ENCODE assay signal across 3 cellular contexts in the genomic region with DNA sequence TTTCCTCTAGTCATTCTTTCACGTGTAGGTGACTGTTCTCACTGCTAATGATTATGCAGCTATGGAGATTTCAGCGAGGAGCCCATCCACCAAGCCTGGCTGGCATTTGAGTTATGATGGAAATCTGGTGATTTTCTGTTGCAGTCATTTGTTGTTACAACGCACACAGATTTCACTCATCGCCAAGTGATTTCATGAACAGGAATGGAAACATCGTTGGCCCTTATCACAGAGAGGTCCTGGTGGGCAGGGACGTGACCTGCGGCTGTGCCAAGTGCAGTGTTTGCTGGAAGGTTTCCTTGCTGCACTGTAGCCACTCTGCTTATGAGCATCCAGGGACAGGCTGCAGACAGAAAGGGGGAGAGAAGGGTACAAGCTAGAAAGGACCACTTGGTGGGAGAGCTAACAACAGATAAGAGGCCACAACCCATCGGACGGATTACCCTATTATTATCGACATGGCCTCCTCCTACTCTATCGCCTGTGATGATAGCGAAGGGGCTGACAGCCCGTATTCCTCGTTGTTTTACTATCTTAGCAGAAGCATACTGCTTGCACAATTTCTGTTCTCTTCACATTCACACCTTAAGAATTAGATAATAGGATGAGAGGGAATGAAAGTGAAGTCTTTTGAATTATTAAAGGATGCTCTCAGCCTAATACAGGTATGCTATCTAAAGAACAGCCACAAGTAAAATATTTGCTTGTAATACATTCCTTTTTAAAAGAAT.
TF ChIP-seq lines count a peak whose summit lies in the region.

No MANE protein-coding gene starts in this region.

TF ChIP-seq in endothelial cell of umbilical vein, 7 proteins besides CTCF, POLR2A, EP300 and RAD21:
- TF ChIP-seq JUN (IDR thresholded peaks at IDR 0.05; ENCODE audit: borderline replicate concordance, insufficient read depth, insufficient read length, low read depth) (no peak), FOS (IDR thresholded peaks at IDR 0.05; ENCODE audit: borderline replicate concordance, insufficient read depth, low read length) (no peak), GATA2 (IDR thresholded peaks at IDR 0.05; ENCODE audit: insufficient read depth, insufficient read length, low read depth, low read length) (no peak), POLR2AphosphoS5 (IDR thresholded peaks at IDR 0.05; ENCODE audit: insufficient read depth, low read depth, low read length) (no peak), EZH2 (IDR thresholded peaks at IDR 0.05; ENCODE audit: borderline replicate concordance, low read depth, low read length, severe bottlenecking) (no peak), MYC (IDR thresholded peaks at IDR 0.05; ENCODE audit: low read depth, low read length) (no peak)
- TF ChIP-seq, protein P1, sequence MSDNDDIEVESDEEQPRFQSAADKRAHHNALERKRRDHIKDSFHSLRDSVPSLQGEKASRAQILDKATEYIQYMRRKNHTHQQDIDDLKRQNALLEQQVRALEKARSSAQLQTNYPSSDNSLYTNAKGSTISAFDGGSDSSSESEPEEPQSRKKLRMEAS (IDR thresholded peaks at IDR 0.05; ENCODE audit: insufficient read depth, insufficient read length): no peak

TF ChIP-seq in SK-N-SH, 30 proteins besides CTCF, POLR2A, EP300 and RAD21:
- TF ChIP-seq, protein P2, sequence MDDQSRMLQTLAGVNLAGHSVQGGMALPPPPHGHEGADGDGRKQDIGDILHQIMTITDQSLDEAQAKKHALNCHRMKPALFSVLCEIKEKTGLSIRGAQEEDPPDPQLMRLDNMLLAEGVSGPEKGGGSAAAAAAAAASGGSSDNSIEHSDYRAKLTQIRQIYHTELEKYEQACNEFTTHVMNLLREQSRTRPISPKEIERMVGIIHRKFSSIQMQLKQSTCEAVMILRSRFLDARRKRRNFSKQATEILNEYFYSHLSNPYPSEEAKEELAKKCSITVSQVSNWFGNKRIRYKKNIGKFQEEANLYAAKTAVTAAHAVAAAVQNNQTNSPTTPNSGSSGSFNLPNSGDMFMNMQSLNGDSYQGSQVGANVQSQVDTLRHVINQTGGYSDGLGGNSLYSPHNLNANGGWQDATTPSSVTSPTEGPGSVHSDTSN (IDR thresholded peaks at IDR 0.05): no peak
- no peak for TF ChIP-seq CHD2 (IDR thresholded peaks at IDR 0.05; ENCODE audit: low read length, partially characterized antibody)
- no peak for TF ChIP-seq JUND (IDR thresholded peaks at IDR 0.05)
- no peak for TF ChIP-seq EZH2phosphoT487 (IDR thresholded peaks at IDR 0.05; ENCODE audit: borderline replicate concordance, low read depth)
- TF ChIP-seq NRF1 (IDR thresholded peaks at IDR 0.05; ENCODE audit: low read depth, low read length): no peak
- TF ChIP-seq, protein P3, sequence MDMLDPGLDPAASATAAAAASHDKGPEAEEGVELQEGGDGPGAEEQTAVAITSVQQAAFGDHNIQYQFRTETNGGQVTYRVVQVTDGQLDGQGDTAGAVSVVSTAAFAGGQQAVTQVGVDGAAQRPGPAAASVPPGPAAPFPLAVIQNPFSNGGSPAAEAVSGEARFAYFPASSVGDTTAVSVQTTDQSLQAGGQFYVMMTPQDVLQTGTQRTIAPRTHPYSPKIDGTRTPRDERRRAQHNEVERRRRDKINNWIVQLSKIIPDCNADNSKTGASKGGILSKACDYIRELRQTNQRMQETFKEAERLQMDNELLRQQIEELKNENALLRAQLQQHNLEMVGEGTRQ (IDR thresholded peaks at IDR 0.05; ENCODE audit: borderline replicate concordance, low read depth, low read length): no peak
- no peak for TF ChIP-seq TAF1 (IDR thresholded peaks at IDR 0.05; ENCODE audit: borderline replicate concordance, low read depth, low read length)
- TF ChIP-seq SIN3A (IDR thresholded peaks at IDR 0.05; ENCODE audit: borderline replicate concordance, low read depth, low read length): no peak
- no peak for TF ChIP-seq RFX5 (IDR thresholded peaks at IDR 0.05; ENCODE audit: low read length)
- no peak for TF ChIP-seq GABPA (IDR thresholded peaks at IDR 0.05; ENCODE audit: low read depth)
TF ChIP-seq in SK-N-SH: peak in this region for 0.

TF ChIP-seq in HepG2, 621 proteins besides CTCF, POLR2A, EP300 and RAD21:
- TF ChIP-seq, protein P4, sequence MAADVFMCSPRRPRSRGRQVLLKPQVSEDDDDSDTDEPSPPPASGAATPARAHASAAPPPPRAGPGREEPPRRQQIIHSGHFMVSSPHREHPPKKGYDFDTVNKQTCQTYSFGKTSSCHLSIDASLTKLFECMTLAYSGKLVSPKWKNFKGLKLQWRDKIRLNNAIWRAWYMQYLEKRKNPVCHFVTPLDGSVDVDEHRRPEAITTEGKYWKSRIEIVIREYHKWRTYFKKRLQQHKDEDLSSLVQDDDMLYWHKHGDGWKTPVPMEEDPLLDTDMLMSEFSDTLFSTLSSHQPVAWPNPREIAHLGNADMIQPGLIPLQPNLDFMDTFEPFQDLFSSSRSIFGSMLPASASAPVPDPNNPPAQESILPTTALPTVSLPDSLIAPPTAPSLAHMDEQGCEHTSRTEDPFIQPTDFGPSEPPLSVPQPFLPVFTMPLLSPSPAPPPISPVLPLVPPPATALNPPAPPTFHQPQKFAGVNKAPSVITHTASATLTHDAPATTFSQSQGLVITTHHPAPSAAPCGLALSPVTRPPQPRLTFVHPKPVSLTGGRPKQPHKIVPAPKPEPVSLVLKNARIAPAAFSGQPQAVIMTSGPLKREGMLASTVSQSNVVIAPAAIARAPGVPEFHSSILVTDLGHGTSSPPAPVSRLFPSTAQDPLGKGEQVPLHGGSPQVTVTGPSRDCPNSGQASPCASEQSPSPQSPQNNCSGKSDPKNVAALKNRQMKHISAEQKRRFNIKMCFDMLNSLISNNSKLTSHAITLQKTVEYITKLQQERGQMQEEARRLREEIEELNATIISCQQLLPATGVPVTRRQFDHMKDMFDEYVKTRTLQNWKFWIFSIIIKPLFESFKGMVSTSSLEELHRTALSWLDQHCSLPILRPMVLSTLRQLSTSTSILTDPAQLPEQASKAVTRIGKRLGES (CRISPR knock-in tag; IDR thresholded peaks at IDR 0.05; ENCODE audit: borderline replicate concordance): no peak
- no peak for TF ChIP-seq ZNF607 (CRISPR knock-in tag; IDR thresholded peaks at IDR 0.05; ENCODE audit: borderline replicate concordance)
- TF ChIP-seq YEATS2 (CRISPR knock-in tag; IDR thresholded peaks at IDR 0.05; ENCODE audit: borderline replicate concordance): no peak
- TF ChIP-seq, protein P5, sequence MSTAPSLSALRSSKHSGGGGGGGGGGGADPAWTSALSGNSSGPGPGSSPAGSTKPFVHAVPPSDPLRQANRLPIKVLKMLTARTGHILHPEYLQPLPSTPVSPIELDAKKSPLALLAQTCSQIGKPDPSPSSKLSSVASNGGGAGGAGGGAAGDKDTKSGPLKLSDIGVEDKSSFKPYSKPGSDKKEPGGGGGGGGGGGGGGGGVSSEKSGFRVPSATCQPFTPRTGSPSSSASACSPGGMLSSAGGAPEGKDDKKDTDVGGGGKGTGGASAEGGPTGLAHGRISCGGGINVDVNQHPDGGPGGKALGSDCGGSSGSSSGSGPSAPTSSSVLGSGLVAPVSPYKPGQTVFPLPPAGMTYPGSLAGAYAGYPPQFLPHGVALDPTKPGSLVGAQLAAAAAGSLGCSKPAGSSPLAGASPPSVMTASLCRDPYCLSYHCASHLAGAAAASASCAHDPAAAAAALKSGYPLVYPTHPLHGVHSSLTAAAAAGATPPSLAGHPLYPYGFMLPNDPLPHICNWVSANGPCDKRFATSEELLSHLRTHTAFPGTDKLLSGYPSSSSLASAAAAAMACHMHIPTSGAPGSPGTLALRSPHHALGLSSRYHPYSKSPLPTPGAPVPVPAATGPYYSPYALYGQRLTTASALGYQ (CRISPR knock-in tag; IDR thresholded peaks at IDR 0.05): no peak
- TF ChIP-seq ZFP37 (CRISPR knock-in tag; IDR thresholded peaks at IDR 0.05; ENCODE audit: borderline replicate concordance): no peak
- no peak for TF ChIP-seq YY1 (IDR thresholded peaks at IDR 0.05; ENCODE audit: insufficient read depth, insufficient replicate concordance, low read depth, low read length)
- TF ChIP-seq, protein P6, sequence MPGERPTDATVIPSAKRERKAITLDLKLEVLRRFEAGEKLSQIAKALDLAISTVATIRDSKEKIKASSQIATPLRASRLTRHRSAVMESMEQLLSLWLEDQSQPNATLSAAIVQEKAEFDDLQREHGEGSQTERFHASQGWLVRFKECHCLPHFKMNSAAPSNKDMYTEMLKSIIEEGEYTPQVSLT (CRISPR knock-in tag; IDR thresholded peaks at IDR 0.05; ENCODE audit: borderline replicate concordance, low read depth): no peak
- TF ChIP-seq ZNF558 (CRISPR knock-in tag; IDR thresholded peaks at IDR 0.05; ENCODE audit: borderline replicate concordance): no peak
- TF ChIP-seq, protein P7, sequence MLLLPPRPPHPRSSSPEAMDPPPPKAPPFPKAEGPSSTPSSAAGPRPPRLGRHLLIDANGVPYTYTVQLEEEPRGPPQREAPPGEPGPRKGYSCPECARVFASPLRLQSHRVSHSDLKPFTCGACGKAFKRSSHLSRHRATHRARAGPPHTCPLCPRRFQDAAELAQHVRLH (CRISPR knock-in tag; IDR thresholded peaks at IDR 0.05; ENCODE audit: borderline replicate concordance, low read depth): no peak
- TF ChIP-seq, protein P8, sequence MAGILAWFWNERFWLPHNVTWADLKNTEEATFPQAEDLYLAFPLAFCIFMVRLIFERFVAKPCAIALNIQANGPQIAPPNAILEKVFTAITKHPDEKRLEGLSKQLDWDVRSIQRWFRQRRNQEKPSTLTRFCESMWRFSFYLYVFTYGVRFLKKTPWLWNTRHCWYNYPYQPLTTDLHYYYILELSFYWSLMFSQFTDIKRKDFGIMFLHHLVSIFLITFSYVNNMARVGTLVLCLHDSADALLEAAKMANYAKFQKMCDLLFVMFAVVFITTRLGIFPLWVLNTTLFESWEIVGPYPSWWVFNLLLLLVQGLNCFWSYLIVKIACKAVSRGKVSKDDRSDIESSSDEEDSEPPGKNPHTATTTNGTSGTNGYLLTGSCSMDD (CRISPR knock-in tag; IDR thresholded peaks at IDR 0.05): no peak
- TF ChIP-seq, protein P9, sequence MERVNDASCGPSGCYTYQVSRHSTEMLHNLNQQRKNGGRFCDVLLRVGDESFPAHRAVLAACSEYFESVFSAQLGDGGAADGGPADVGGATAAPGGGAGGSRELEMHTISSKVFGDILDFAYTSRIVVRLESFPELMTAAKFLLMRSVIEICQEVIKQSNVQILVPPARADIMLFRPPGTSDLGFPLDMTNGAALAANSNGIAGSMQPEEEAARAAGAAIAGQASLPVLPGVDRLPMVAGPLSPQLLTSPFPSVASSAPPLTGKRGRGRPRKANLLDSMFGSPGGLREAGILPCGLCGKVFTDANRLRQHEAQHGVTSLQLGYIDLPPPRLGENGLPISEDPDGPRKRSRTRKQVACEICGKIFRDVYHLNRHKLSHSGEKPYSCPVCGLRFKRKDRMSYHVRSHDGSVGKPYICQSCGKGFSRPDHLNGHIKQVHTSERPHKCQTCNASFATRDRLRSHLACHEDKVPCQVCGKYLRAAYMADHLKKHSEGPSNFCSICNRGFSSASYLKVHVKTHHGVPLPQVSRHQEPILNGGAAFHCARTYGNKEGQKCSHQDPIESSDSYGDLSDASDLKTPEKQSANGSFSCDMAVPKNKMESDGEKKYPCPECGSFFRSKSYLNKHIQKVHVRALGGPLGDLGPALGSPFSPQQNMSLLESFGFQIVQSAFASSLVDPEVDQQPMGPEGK (CRISPR knock-in tag; IDR thresholded peaks at IDR 0.05): no peak
- TF ChIP-seq, protein P10, sequence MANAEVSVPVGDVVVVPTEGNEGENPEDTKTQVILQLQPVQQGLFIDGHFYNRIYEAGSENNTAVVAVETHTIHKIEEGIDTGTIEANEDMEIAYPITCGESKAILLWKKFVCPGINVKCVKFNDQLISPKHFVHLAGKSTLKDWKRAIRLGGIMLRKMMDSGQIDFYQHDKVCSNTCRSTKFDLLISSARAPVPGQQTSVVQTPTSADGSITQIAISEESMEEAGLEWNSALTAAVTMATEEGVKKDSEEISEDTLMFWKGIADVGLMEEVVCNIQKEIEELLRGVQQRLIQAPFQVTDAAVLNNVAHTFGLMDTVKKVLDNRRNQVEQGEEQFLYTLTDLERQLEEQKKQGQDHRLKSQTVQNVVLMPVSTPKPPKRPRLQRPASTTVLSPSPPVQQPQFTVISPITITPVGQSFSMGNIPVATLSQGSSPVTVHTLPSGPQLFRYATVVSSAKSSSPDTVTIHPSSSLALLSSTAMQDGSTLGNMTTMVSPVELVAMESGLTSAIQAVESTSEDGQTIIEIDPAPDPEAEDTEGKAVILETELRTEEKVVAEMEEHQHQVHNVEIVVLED (CRISPR knock-in tag; IDR thresholded peaks at IDR 0.05; ENCODE audit: borderline replicate concordance): no peak
- TF ChIP-seq TOE1 (CRISPR knock-in tag; IDR thresholded peaks at IDR 0.05): no peak
- no peak for TF ChIP-seq ZNF564 (CRISPR knock-in tag; IDR thresholded peaks at IDR 0.05)
- no peak for TF ChIP-seq ZNF138 (CRISPR knock-in tag; IDR thresholded peaks at IDR 0.05; ENCODE audit: low read depth)
- TF ChIP-seq, protein P11, sequence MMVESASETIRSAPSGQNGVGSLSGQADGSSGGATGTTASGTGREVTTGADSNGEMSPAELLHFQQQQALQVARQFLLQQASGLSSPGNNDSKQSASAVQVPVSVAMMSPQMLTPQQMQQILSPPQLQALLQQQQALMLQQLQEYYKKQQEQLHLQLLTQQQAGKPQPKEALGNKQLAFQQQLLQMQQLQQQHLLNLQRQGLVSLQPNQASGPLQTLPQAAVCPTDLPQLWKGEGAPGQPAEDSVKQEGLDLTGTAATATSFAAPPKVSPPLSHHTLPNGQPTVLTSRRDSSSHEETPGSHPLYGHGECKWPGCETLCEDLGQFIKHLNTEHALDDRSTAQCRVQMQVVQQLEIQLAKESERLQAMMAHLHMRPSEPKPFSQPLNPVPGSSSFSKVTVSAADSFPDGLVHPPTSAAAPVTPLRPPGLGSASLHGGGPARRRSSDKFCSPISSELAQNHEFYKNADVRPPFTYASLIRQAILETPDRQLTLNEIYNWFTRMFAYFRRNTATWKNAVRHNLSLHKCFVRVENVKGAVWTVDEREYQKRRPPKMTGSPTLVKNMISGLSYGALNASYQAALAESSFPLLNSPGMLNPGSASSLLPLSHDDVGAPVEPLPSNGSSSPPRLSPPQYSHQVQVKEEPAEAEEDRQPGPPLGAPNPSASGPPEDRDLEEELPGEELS (CRISPR knock-in tag; IDR thresholded peaks at IDR 0.05): no peak
- TF ChIP-seq PAX8 (CRISPR knock-in tag; IDR thresholded peaks at IDR 0.05; ENCODE audit: borderline replicate concordance): no peak
- TF ChIP-seq KDM4B (CRISPR knock-in tag; IDR thresholded peaks at IDR 0.05): no peak
- no peak for TF ChIP-seq KDM2A (CRISPR knock-in tag; IDR thresholded peaks at IDR 0.05; ENCODE audit: borderline replicate concordance, low read depth)
- no peak for TF ChIP-seq ZNF781 (CRISPR knock-in tag; IDR thresholded peaks at IDR 0.05; ENCODE audit: borderline replicate concordance, not compliant biosample characterization)
TF ChIP-seq in HepG2: peak in this region for 0.
